ENCODE assay signal across 8 cellular contexts in genomic region chr7:93551063-93551895, GRCh38. TPM values are rescaled to one million over a fixed set of nuclear protein-coding genes. Genes with fewer than 3 reads are reported as not detected.
DNase-seq lines count a peak whose midpoint lies in the region; ATAC-seq, FAIRE-seq and TF ChIP-seq lines count a peak whose summit lies in the region.

No MANE protein-coding gene starts in this region.

- no peaks in the 10 kb centered on the region for H3K27me3 Mint-ChIP-seq in neural progenitor cell (ENCODE audit: insufficient read depth, low read depth)

- no peaks in the 10 kb centered on the region for H3K79me2 ChIP-seq in neural progenitor cell (ENCODE audit: low read depth)

- H3K27ac ChIP-seq in cardiac muscle cell (no peak overlapping the region), neural progenitor cell (no peak overlapping the region)

- H4K20me1 ChIP-seq in neural progenitor cell (ENCODE audit: low read depth), result no peaks in the 10 kb centered on the region

- H3K4me1 ChIP-seq in cardiac muscle cell (ENCODE audit: low read depth) (no peaks in the 10 kb centered on the region), neural progenitor cell (peaks cover 12% of the 10 kb centered on the region)

- intact Hi-C loops in left ventricle myocardium superior (cut with micrococcal nuclease), result no loop called here

- H3K4me1 Mint-ChIP-seq in neural progenitor cell, result no peaks in the 10 kb centered on the region

- no peak for ATAC-seq in left ventricle myocardium superior

- H3K27me3 ChIP-seq in cardiac muscle cell (no peaks in the 10 kb centered on the region), bronchial epithelial cell (ENCODE audit: control insufficient read depth, insufficient read depth, low read length) (no peaks in the 10 kb centered on the region), neural progenitor cell (no peaks in the 10 kb centered on the region)

- H2AFZ ChIP-seq in neural progenitor cell (replicated peaks), result peak overlapping the region; percentile 54

- H3K27ac Mint-ChIP-seq in neural progenitor cell, result no peak overlapping the region

- FAIRE-seq in bronchial epithelial cell (lab: Jason Lieb, UNC), result no peak

- no peak overlapping the region for H3K4me2 ChIP-seq in neural progenitor cell

- H3F3A ChIP-seq in neural progenitor cell (ENCODE audit: low read depth), result no peaks in the 10 kb centered on the region

- no peaks in the 10 kb centered on the region for H3K36me3 ChIP-seq in cardiac muscle cell
- H3K36me3 ChIP-seq in bronchial epithelial cell (ENCODE audit: control insufficient read depth, insufficient read depth, low read length), result no peaks in the 10 kb centered on the region
- H3K36me3 ChIP-seq in neural progenitor cell, result no peaks in the 10 kb centered on the region

- DNase-seq in cardiac muscle cell (ENCODE audit: low read depth in 1 of 2, low spot score in 1 of 2), result peak; percentile 67 to 73
- DNase-seq in left ventricle myocardium superior, result no peak
- DNase-seq in NAMALWA (ENCODE audit: low spot score), result peak; percentile 78
- peak; percentile 58 for DNase-seq in bronchial epithelial cell (ENCODE audit: low read depth)
- DNase-seq in neural progenitor cell (ENCODE audit: low spot score), result peak; percentile 78
- no peak for DNase-seq in stimulated activated CD4-positive, alpha-beta T cell treated with anti-CD3 and anti-CD28 coated beads, Interleukin-4, amount 100 ng/mL, for 4 hours
- no peak for DNase-seq in central memory CD4-positive, alpha-beta T cell
- no peak for DNase-seq in occipital lobe (lab: John Stamatoyannopoulos, UW)

- H3K4me3 ChIP-seq in cardiac muscle cell (no peak overlapping the region), bronchial epithelial cell (ENCODE audit: low read depth, low read length) (no peak overlapping the region), neural progenitor cell (no peak overlapping the region)

- H3K9me3 ChIP-seq in cardiac muscle cell (ENCODE audit: low read depth), result no peaks in the 10 kb centered on the region
- no peaks in the 10 kb centered on the region for H3K9me3 ChIP-seq in neural progenitor cell (ENCODE audit: low read depth)

- TF ChIP-seq CTCF in cardiac muscle cell (IDR thresholded peaks at IDR 0.05; ENCODE audit: low read depth, low read length), result peak; percentile 63
- peak; percentile 59 for TF ChIP-seq CTCF in bronchial epithelial cell (IDR thresholded peaks at IDR 0.05; ENCODE audit: insufficient read depth, low read length, severe bottlenecking)
- TF ChIP-seq CTCF in neural progenitor cell (IDR thresholded peaks at IDR 0.05), result peak; percentile 77

- H3K9me3 Mint-ChIP-seq in neural progenitor cell, result no peaks in the 10 kb centered on the region

- H3K4me3 Mint-ChIP-seq in neural progenitor cell, result no peak overlapping the region

- no peaks in the 10 kb centered on the region for H3K36me3 Mint-ChIP-seq in neural progenitor cell

- no peak overlapping the region for H3K9ac ChIP-seq in neural progenitor cell

RNA-seq across cellular contexts. Expression of gene CALCR, which starts 23.2 kb away (rescaled TPM):
- total RNA-seq in cardiac muscle cell (not detected in 2 replicates), left ventricle myocardium superior (not detected), bronchial epithelial cell (not detected in 2 replicates), neural progenitor cell (ENCODE audit: low replicate concordance) (0.22 TPM in 1 of 2 replicates, not detected in the other), occipital lobe (not detected)
- not detected in 2 replicates for polyA plus RNA-seq in cardiac muscle cell

Comparison
In these comparisons a context has a peak if more than half of its experiments do, and no peak if none do; other contexts are left out.
1. DNase-seq: peak in cardiac muscle cell (2 of 2), NAMALWA (single experiment), bronchial epithelial cell (single experiment) and neural progenitor cell (single experiment); none in left ventricle myocardium superior (single experiment), stimulated activated CD4-positive, alpha-beta T cell treated with anti-CD3 and anti-CD28 coated beads, Interleukin-4, amount 100 ng/mL, for 4 hours (0 of 2), central memory CD4-positive, alpha-beta T cell (single experiment) and occipital lobe (single experiment).
2. Peak in every context shown above with its lines, with median percentiles within 50 percentile points of each other: CTCF ChIP-seq.